ENCODE assay signal across 1 cellular context in genomic region chr11:116826751-116827431, GRCh38.
TF ChIP-seq lines count a peak whose summit lies in the region.

No MANE protein-coding gene starts in this region.

TF ChIP-seq in HepG2, 621 proteins besides CTCF, POLR2A, EP300 and RAD21 (continued from another document and continues in another):
- TF ChIP-seq ZNF639 (CRISPR knock-in tag; conservative IDR thresholded peaks at IDR 0.05) (no peak), SRF (IDR thresholded peaks at IDR 0.05; ENCODE audit: low read depth, low read length) (peak; percentile 49; the same call in 1 of the 2 replicates), ZBTB26 (CRISPR knock-in tag; IDR thresholded peaks at IDR 0.05; ENCODE audit: borderline replicate concordance) (peak; percentile 48; the same call in 1 of the 2 replicates), NFKB2 (CRISPR knock-in tag; IDR thresholded peaks at IDR 0.05; ENCODE audit: borderline replicate concordance) (peak; percentile 61), ASH2L (IDR thresholded peaks at IDR 0.05; ENCODE audit: insufficient read length, low read depth, low read length) (peak; percentile 49), THRA (CRISPR knock-in tag; IDR thresholded peaks at IDR 0.05; ENCODE audit: borderline replicate concordance) (peak; percentile 85; the same call in 1 of the 2 replicates), ESRRA (CRISPR knock-in tag; IDR thresholded peaks at IDR 0.05; ENCODE audit: low read depth) (peak; percentile 97), RXRA (CRISPR knock-in tag; IDR thresholded peaks at IDR 0.05) (peak; percentile 96), ZNF691 (CRISPR knock-in tag; IDR thresholded peaks at IDR 0.05; ENCODE audit: borderline replicate concordance, low read depth) (no peak; the same call in 1 of the 2 replicates), ZNF34 (CRISPR knock-in tag; IDR thresholded peaks at IDR 0.05; ENCODE audit: borderline replicate concordance) (0 out of 2 replicates have a peak, but pooled peaks have one; percentile 71), ZNF547 (CRISPR knock-in tag; IDR thresholded peaks at IDR 0.05) (peak; percentile 45; the same call in 1 of the 2 replicates), ZFP1 (CRISPR knock-in tag; IDR thresholded peaks at IDR 0.05) (no peak), IRF2 (CRISPR knock-in tag; IDR thresholded peaks at IDR 0.05) (peak; percentile 80), ZNF225 (CRISPR knock-in tag; IDR thresholded peaks at IDR 0.05) (0 out of 2 replicates have a peak, but pooled peaks have one; percentile 61), SNAPC4 (CRISPR knock-in tag; IDR thresholded peaks at IDR 0.05) (peak; percentile 86; the same call in 1 of the 2 replicates), TFAP4 (IDR thresholded peaks at IDR 0.05; ENCODE audit: borderline replicate concordance, low read depth) (peak; percentile 71; the same call in 1 of the 2 replicates), PITX1 (CRISPR knock-in tag; IDR thresholded peaks at IDR 0.05) (peak; percentile 95), HIC2 (CRISPR knock-in tag; IDR thresholded peaks at IDR 0.05; ENCODE audit: low read depth) (0 out of 2 replicates have a peak, but pooled peaks have one; percentile 66), PCBP2 (optimal IDR thresholded peaks at IDR 0.05; ENCODE audit: low read depth, low read length, poor library complexity, severe bottlenecking) (no peak), HIVEP1 (CRISPR knock-in tag; IDR thresholded peaks at IDR 0.05) (peak; percentile 85), ZNF510 (CRISPR knock-in tag; IDR thresholded peaks at IDR 0.05; ENCODE audit: low read depth) (peak; percentile 53; the same call in 1 of the 2 replicates), CHCHD3 (CRISPR knock-in tag; IDR thresholded peaks at IDR 0.05) (no peak), ZNF274 (CRISPR knock-in tag; IDR thresholded peaks at IDR 0.05) (peak; percentile 77; the same call in 1 of the 2 replicates), ZNF18 (CRISPR knock-in tag; IDR thresholded peaks at IDR 0.05; ENCODE audit: insufficient replicate concordance) (peak; percentile 52), ZNF121 (CRISPR knock-in tag; IDR thresholded peaks at IDR 0.05) (no peak), MIXL1 (CRISPR knock-in tag; IDR thresholded peaks at IDR 0.05) (peak; percentile 96), SMAD1 (CRISPR knock-in tag; IDR thresholded peaks at IDR 0.05; ENCODE audit: borderline replicate concordance, low read depth) (peak; percentile 89), PHF21A (CRISPR knock-in tag; IDR thresholded peaks at IDR 0.05) (peak; percentile 96), HOXA3 (CRISPR knock-in tag; IDR thresholded peaks at IDR 0.05) (peak; percentile 88), PBX2 (CRISPR knock-in tag; IDR thresholded peaks at IDR 0.05) (peak; percentile 75), FOXP1 (IDR thresholded peaks at IDR 0.05) (no peak), FOXP1 (CRISPR knock-in tag; IDR thresholded peaks at IDR 0.05) (peak; percentile 83), PPARG (CRISPR knock-in tag; conservative IDR thresholded peaks at IDR 0.05) (peak; percentile 78), ZNF331 (CRISPR knock-in tag; IDR thresholded peaks at IDR 0.05) (peak; percentile 81), TIGD3 (CRISPR knock-in tag; IDR thresholded peaks at IDR 0.05; ENCODE audit: borderline replicate concordance) (peak; percentile 86; the same call in 1 of the 2 replicates), THAP11 (CRISPR knock-in tag; IDR thresholded peaks at IDR 0.05) (peak; percentile 69; the same call in 1 of the 2 replicates), MYPOP (CRISPR knock-in tag; IDR thresholded peaks at IDR 0.05) (peak; percentile 50; the same call in 1 of the 2 replicates), CBX5 (CRISPR knock-in tag; IDR thresholded peaks at IDR 0.05; ENCODE audit: borderline replicate concordance) (peak; percentile 24; the same call in 1 of the 2 replicates), HHEX (CRISPR knock-in tag; IDR thresholded peaks at IDR 0.05) (peak; percentile 47; the same call in 1 of the 2 replicates), ZNF292 (CRISPR knock-in tag; IDR thresholded peaks at IDR 0.05; ENCODE audit: borderline replicate concordance, low read depth) (peak; percentile 90), ZNF484 (CRISPR knock-in tag; IDR thresholded peaks at IDR 0.05; ENCODE audit: borderline replicate concordance, low read depth) (no peak)
